ENCODE assay signal across 13 cellular contexts in genomic region chr17:66654341-66654740, GRCh38.
DNase-seq lines count a peak whose midpoint lies in the region; ATAC-seq, FAIRE-seq and TF ChIP-seq lines count a peak whose summit lies in the region.
"Had no signal": no experiment of that assay in that cellular context is flagged by ENCODE, and none has a peak within 500 bp of the region (broad histone marks: within the 10 kb centered on the region; RNA-seq: fewer than 3 reads in every experiment).

No MANE protein-coding gene starts in this region.

- no TSS peak for BruUV-seq in mammary epithelial cell (replicated peaks; lab: Mats Ljungman, UMichigan)

- no peak overlapping the region for H3K4me2 ChIP-seq in mammary epithelial cell (ENCODE audit: insufficient read depth, low read depth, low read length)

- H3K27me3 ChIP-seq in mammary epithelial cell (ENCODE audit: insufficient read depth, low read length) (no peaks in the 10 kb centered on the region), breast epithelium (no peaks in the 10 kb centered on the region), bronchial epithelial cell (ENCODE audit: control insufficient read depth, insufficient read depth, low read length) (no peaks in the 10 kb centered on the region), gastroesophageal sphincter (no peaks in the 10 kb centered on the region)
- H3K27me3 ChIP-seq: adrenal gland, tibial nerve had no signal

- H3K4me3 ChIP-seq in mammary epithelial cell (replicated peaks in 1 of 3; ENCODE audit: insufficient read depth in 1 of 3, low read depth in 2 of 3, low read length in 3 of 3) = no peak overlapping the region
- no peak overlapping the region for H3K4me3 ChIP-seq in breast epithelium
- no peak overlapping the region for H3K4me3 ChIP-seq in bronchial epithelial cell (ENCODE audit: low read depth, low read length)
- H3K4me3 ChIP-seq in gastroesophageal sphincter = no peak overlapping the region
- H3K4me3 ChIP-seq: adrenal gland, tibial nerve had no signal

- peak; percentile 37 for DNase-seq in mammary epithelial cell
- DNase-seq in breast epithelium (ENCODE audit: low spot score in 2 of 2) = no peak
- peak; percentile 44 for DNase-seq in bronchial epithelial cell (ENCODE audit: low read depth)
- peak in 26 of 49 donors; percentile 5 to 59 (median 23) for DNase-seq in substantia nigra (lab: John Stamatoyannopoulos, UW)
- no peak for DNase-seq in kidney glomerular epithelial cell (lab: John Stamatoyannopoulos, UW)
- DNase-seq: adrenal gland; NCI-H446; stimulated activated CD4-positive, alpha-beta T cell treated with anti-CD3 and anti-CD28 coated beads, Interleukin-15, amount 100 ng/mL, for 24 hours had no signal

- TF ChIP-seq EP300 in gastroesophageal sphincter (IDR thresholded peaks at IDR 0.05) = no peak

- CTCF ChIA-PET in mammary epithelial cell (lab: Charles Lee; ENCODE audit: low non-redundant PET) = no interaction called here

- peaks cover 44% of the 10 kb centered on the region for H3K4me1 ChIP-seq in mammary epithelial cell (ENCODE audit: insufficient read depth, low read length)
- no peaks in the 10 kb centered on the region for H3K4me1 ChIP-seq in breast epithelium
- no peaks in the 10 kb centered on the region for H3K4me1 ChIP-seq in gastroesophageal sphincter
- H3K4me1 ChIP-seq: adrenal gland had no signal

- intact Hi-C loops in mammary epithelial cell (cut with micrococcal nuclease) = no loop called here
- intact Hi-C loops in breast epithelium (cut with DNase I; ENCODE audit: low total_unique reads) = no loop called here

- H3K27ac ChIP-seq in mammary epithelial cell (ENCODE audit: insufficient read depth, low read depth, low read length) (no peak overlapping the region), breast epithelium (no peak overlapping the region), gastroesophageal sphincter (no peak overlapping the region), substantia nigra (ENCODE audit: low read depth, low read length, poor library complexity, severe bottlenecking) (no peak overlapping the region)
- H3K27ac ChIP-seq: adrenal gland had no signal

- H2AFZ ChIP-seq in mammary epithelial cell (ENCODE audit: low read depth, low read length) = no peak overlapping the region

- dilution Hi-C loops in mammary epithelial cell (cut with HindIII; ENCODE audit: low sequenced_read_pairs) = no loop called here

- TF ChIP-seq POLR2A in breast epithelium (IDR thresholded peaks at IDR 0.05) = no peak
- TF ChIP-seq POLR2A in gastroesophageal sphincter (IDR thresholded peaks at IDR 0.05) = no peak

- no peaks in the 10 kb centered on the region for H3K9me3 ChIP-seq in mammary epithelial cell (replicated peaks; ENCODE audit: insufficient read depth, low read length)
- H3K9me3 ChIP-seq in breast epithelium = no peaks in the 10 kb centered on the region
- H3K9me3 ChIP-seq in gastroesophageal sphincter = no peaks in the 10 kb centered on the region
- H3K9me3 ChIP-seq: adrenal gland, tibial nerve had no signal

- H4K20me1 ChIP-seq in mammary epithelial cell (ENCODE audit: insufficient read depth, low read length) = no peaks in the 10 kb centered on the region

- H3K9ac ChIP-seq in mammary epithelial cell (ENCODE audit: insufficient read depth, low read length) = no peak overlapping the region

- H3K79me2 ChIP-seq in mammary epithelial cell (ENCODE audit: insufficient read depth, low read length) = no peaks in the 10 kb centered on the region

- H3K36me3 ChIP-seq in mammary epithelial cell (ENCODE audit: insufficient read depth, low read length) (no peaks in the 10 kb centered on the region), breast epithelium (no peaks in the 10 kb centered on the region), bronchial epithelial cell (ENCODE audit: control insufficient read depth, insufficient read depth, low read length) (no peaks in the 10 kb centered on the region), gastroesophageal sphincter (no peaks in the 10 kb centered on the region)
- H3K36me3 ChIP-seq: adrenal gland had no signal

- ATAC-seq in gastroesophageal sphincter (peak; percentile 34), GM19395 (IDR thresholded peaks at IDR 0.05; ENCODE audit: unreplicated experiment) (no peak), HG03378 (IDR thresholded peaks at IDR 0.05; ENCODE audit: unreplicated experiment) (no peak)

- no peak for TF ChIP-seq CTCF in mammary epithelial cell (conservative IDR thresholded peaks at IDR 0.05 in 1 of 2, IDR thresholded peaks at IDR 0.05 in 1 of 2; ENCODE audit: extremely low read depth in 1 of 2, insufficient read depth in 1 of 2, low read depth in 1 of 2, low read length in 2 of 2)
- no peak for TF ChIP-seq CTCF in breast epithelium (IDR thresholded peaks at IDR 0.05)
- TF ChIP-seq CTCF in bronchial epithelial cell (IDR thresholded peaks at IDR 0.05; ENCODE audit: insufficient read depth, low read length, severe bottlenecking) = no peak
- no peak for TF ChIP-seq CTCF in gastroesophageal sphincter (IDR thresholded peaks at IDR 0.05)

- WGBS in mammary epithelial cell (ENCODE audit: low coverage, missing lambda C conversion rate) = 74% methylated on average over 5 of the region's 5 CpGs
- 53 to 56% methylated on average over 2 to 4 of the region's 5 CpGs for WGBS in gastroesophageal sphincter (ENCODE audit: low coverage in 1 of 2), 2 donors

- in situ Hi-C loops in mammary epithelial cell (cut with MboI; ENCODE audit: low sequenced_read_pairs in 2 of 2) = loop anchor here in 1 of 2 donors (25.0 kb wide), 2 partner anchors 92 to 392 kb away; no protein-coding TSS in a partner anchor

- no peak for FAIRE-seq in bronchial epithelial cell (lab: Jason Lieb, UNC)
- FAIRE-seq: A204.1 had no signal

Comparison
In these comparisons a context has a peak if more than half of its experiments do, and no peak if none do; other contexts are left out.
1. DNase-seq: peak in mammary epithelial cell (single experiment), bronchial epithelial cell (single experiment) and substantia nigra (26 of 49); none in breast epithelium (0 of 2) and kidney glomerular epithelial cell (single experiment).